ENCODE assay signal across 24 cellular contexts in the genomic region with DNA sequence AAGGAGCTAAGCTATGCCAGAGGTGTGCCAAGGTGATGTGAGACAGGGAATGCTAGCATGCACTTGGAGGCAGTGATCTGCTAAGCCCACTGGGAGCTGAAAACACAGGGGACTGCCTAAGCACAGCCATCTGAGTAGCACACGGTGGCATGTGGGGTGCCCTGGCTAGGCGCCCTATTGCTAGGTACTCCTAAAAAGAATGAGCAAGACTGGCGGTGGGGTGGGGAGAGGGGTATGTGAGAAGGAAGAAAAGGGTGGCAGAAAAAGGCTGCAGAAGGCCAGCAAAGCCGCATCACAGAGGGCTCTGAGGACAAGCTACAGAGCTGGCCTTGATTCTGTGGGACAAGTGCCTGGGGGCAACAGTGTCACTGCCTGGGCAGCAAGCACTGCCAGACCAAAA.
"Had no signal": no experiment of that assay in that cellular context is flagged by ENCODE, and none has a peak within 500 bp of the region (broad histone marks: within the 10 kb centered on the region; RNA-seq: fewer than 3 reads in every experiment).

No MANE protein-coding gene starts in this region.

- H3K36me3 ChIP-seq: uterus had no signal

- H3K4me1 ChIP-seq: left lung, lower lobe of right lung, parathyroid adenoma, right atrium auricular region, tibial nerve, uterus had no signal

- H3K27ac Mint-ChIP-seq: immature natural killer cell; naive thymus-derived CD4-positive, alpha-beta T cell; natural killer cell treated with Interleukin-12 subunit alpha and Interleukin-12 subunit beta and Interleukin-15 and Interleukin-18, amount 100 ng/mL, for 72 hours; stimulated activated naive CD8-positive, alpha-beta T cell treated with anti-CD3 and anti-CD28 coated beads, Interleukin-15, amount 100 ng/mL, for 72 hours; type B pancreatic cell had no signal

- DNase-seq: hypothalamus; immature natural killer cell; kidney; left colon; left lung; lower lobe of right lung; mammary epithelial cell; mesendoderm; midbrain; mucosa of descending colon; naive thymus-derived CD4-positive, alpha-beta T cell; nucleus accumbens; stimulated activated CD4-positive, alpha-beta T cell treated with anti-CD3 and anti-CD28 coated beads, Interleukin-1b, Interleukin-23, amount 100 ng/mL, for 48 hours; stimulated activated CD4-positive, alpha-beta T cell treated with anti-CD3 and anti-CD28 coated beads, Interleukin-4, amount 100 ng/mL, for 1 hour; stimulated activated naive CD4-positive, alpha-beta T cell treated with Interleukin-2 at 50 U/mL for 16 hours; stimulated activated naive CD8-positive, alpha-beta T cell treated with anti-CD3 and anti-CD28 coated beads, Interleukin-15, amount 100 ng/mL, for 72 hours; substantia nigra; uterus had no signal

- H3K27me3 ChIP-seq: left lung, right atrium auricular region, tibial nerve, uterus had no signal

- H3K9me3 ChIP-seq: left lung, lower lobe of right lung, mucosa of descending colon, right atrium auricular region, tibial nerve, uterus had no signal

- ATAC-seq: left colon; left lung; lower lobe of right lung; mucosa of descending colon; naive thymus-derived CD4-positive, alpha-beta T cell; natural killer cell treated with Interleukin-12 subunit alpha and Interleukin-12 subunit beta and Interleukin-15 and Interleukin-18, amount 100 ng/mL, for 72 hours; stimulated activated naive CD8-positive, alpha-beta T cell treated with anti-CD3 and anti-CD28 coated beads, Interleukin-15, amount 100 ng/mL, for 72 hours had no signal

- H3K27me3 Mint-ChIP-seq: naive thymus-derived CD4-positive, alpha-beta T cell; natural killer cell treated with Interleukin-12 subunit alpha and Interleukin-12 subunit beta and Interleukin-15 and Interleukin-18, amount 100 ng/mL, for 72 hours; stimulated activated naive CD8-positive, alpha-beta T cell treated with anti-CD3 and anti-CD28 coated beads, Interleukin-15, amount 100 ng/mL, for 72 hours; type B pancreatic cell had no signal

- H3K4me1 Mint-ChIP-seq: immature natural killer cell had no signal

- H3K9ac ChIP-seq: parathyroid adenoma had no signal

- H3K4me3 Mint-ChIP-seq: immature natural killer cell; naive thymus-derived CD4-positive, alpha-beta T cell; natural killer cell treated with Interleukin-12 subunit alpha and Interleukin-12 subunit beta and Interleukin-15 and Interleukin-18, amount 100 ng/mL, for 72 hours; stimulated activated naive CD8-positive, alpha-beta T cell treated with anti-CD3 and anti-CD28 coated beads, Interleukin-15, amount 100 ng/mL, for 72 hours; type B pancreatic cell had no signal

- H3K4me2 ChIP-seq: smooth muscle cell had no signal

- H3K9me3 Mint-ChIP-seq: immature natural killer cell; naive thymus-derived CD4-positive, alpha-beta T cell; natural killer cell treated with Interleukin-12 subunit alpha and Interleukin-12 subunit beta and Interleukin-15 and Interleukin-18, amount 100 ng/mL, for 72 hours; stimulated activated naive CD8-positive, alpha-beta T cell treated with anti-CD3 and anti-CD28 coated beads, Interleukin-15, amount 100 ng/mL, for 72 hours; type B pancreatic cell had no signal

- H2AFZ ChIP-seq: parathyroid adenoma had no signal

- H3K79me2 ChIP-seq: parathyroid adenoma had no signal

- H3K27ac ChIP-seq: left lung, lower lobe of right lung, parathyroid adenoma, right atrium auricular region, tibial nerve, uterus had no signal

- H3K4me3 ChIP-seq: left lung, lower lobe of right lung, mucosa of descending colon, right atrium auricular region, smooth muscle cell, tibial nerve, uterus had no signal
